In genomic region chr15:57640935-57641682, GRCh38 we compare ENCODE assay signal across 8 cellular contexts. TPM values are rescaled to one million over a fixed set of nuclear protein-coding genes. Genes with fewer than 3 reads are reported as not detected.
DNase-seq lines count a peak whose midpoint lies in the region; ATAC-seq, FAIRE-seq and TF ChIP-seq lines count a peak whose summit lies in the region.

No MANE protein-coding gene starts in this region.

- H4K20me1 ChIP-seq in H1 (replicated peaks in 1 of 2; ENCODE audit: control insufficient read depth in 1 of 2, insufficient read depth in 2 of 2, low read length in 2 of 2), result peaks cover 0 to 2% of the 10 kb centered on the region in 2 experiments
- no peaks in the 10 kb centered on the region for H4K20me1 ChIP-seq in neural cell (ENCODE audit: insufficient read depth)

- H3K27ac ChIP-seq in AG04450 (ENCODE audit: low read depth, low read length) (no peak overlapping the region), H1 (ENCODE audit: low read depth, low read length) (no peak overlapping the region), neural cell (ENCODE audit: low read length) (no peak overlapping the region)

- H3K4me2 ChIP-seq in H1 (ENCODE audit: insufficient read depth in 1 of 2, low read depth in 2 of 2, low read length in 2 of 2) (no peak overlapping the region), neural cell (ENCODE audit: low read length) (no peak overlapping the region)

- H3K36me3 ChIP-seq in H1 (ENCODE audit: control insufficient read depth in 2 of 4, insufficient read depth in 4 of 4, low read length in 3 of 4) (no peaks in the 10 kb centered on the region), neural cell (ENCODE audit: insufficient read depth, low read length) (no peaks in the 10 kb centered on the region)

- H2BK20ac ChIP-seq in H1 (ENCODE audit: low read length), result no peak overlapping the region

- no peak overlapping the region for H3K4ac ChIP-seq in H1 (replicated peaks; ENCODE audit: insufficient read length, low read depth, low read length)

- no peak overlapping the region for H2BK120ac ChIP-seq in H1 (replicated peaks; ENCODE audit: low read depth, low read length)

- no peaks in the 10 kb centered on the region for H3K79me1 ChIP-seq in H1 (ENCODE audit: low read depth, low read length)

- no peak overlapping the region for H4K91ac ChIP-seq in H1 (replicated peaks; ENCODE audit: insufficient read length, low read length)

- H2AFZ ChIP-seq in H1 (ENCODE audit: low read length) (no peak overlapping the region), neural cell (ENCODE audit: low read depth, low read length) (no peak overlapping the region)

- 83% methylated on average over 8 of the region's 8 CpGs; no CpG with 5 or more reads in 1 of the 2 experiments for WGBS in H1 (ENCODE audit: extremely low coverage in 1 of 2, insufficient coverage in 1 of 2, insufficient read length in 1 of 2, insufficient replicate concordance in 2 of 2, low coverage in 1 of 2, low lambda C conversion rate in 2 of 2, missing lambda C conversion rate in 1 of 2), 2 experiments

- no peak for TF ChIP-seq POLR2A in H1 (IDR thresholded peaks at IDR 0.05; ENCODE audit: control extremely low read depth in 1 of 2, low read depth in 2 of 2, low read length in 2 of 2)

- H3F3A ChIP-seq in neural cell (ENCODE audit: insufficient read depth, low read length, poor library complexity, severe bottlenecking), result no peaks in the 10 kb centered on the region

- no peaks in the 10 kb centered on the region for H3K4me1 ChIP-seq in H1 (replicated peaks in 1 of 4; ENCODE audit: control insufficient read depth in 3 of 4, insufficient read depth in 4 of 4, low read length in 3 of 4)

- DNase-seq in AG04450 (ENCODE audit: low read depth, low spot score) (no peak), ELF-1 (ENCODE audit: low read depth, low spot score) (peak; percentile 19), NCI-H69 (lab: John Stamatoyannopoulos, UW) (peak; percentile 35), H1 (ENCODE audit: low read depth in 1 of 2, low spot score in 2 of 2) (no peak)
- no peak for DNase-seq in activated T-cell treated with anti-CD3 and anti-CD28 coated beads, Interleukin-2, amount 50 U/mL, for 1 hour

- no peak overlapping the region for H4K5ac ChIP-seq in H1 (ENCODE audit: insufficient read length, low read depth, low read length)

- FAIRE-seq in H1 (lab: Jason Lieb, UNC), result no peak

- no peak overlapping the region for H3K9ac ChIP-seq in H1 (replicated peaks in 1 of 4; ENCODE audit: extremely low read depth in 1 of 4, low read depth in 3 of 4, low read length in 3 of 4)
- H3K9ac ChIP-seq in neural cell (ENCODE audit: low read length), result no peak overlapping the region

- no peak overlapping the region for H2AK5ac ChIP-seq in H1 (ENCODE audit: low read depth, low read length)

- no peak overlapping the region for H4K8ac ChIP-seq in H1 (ENCODE audit: extremely low read depth, insufficient read depth, low read length)

- POLR2A ChIA-PET in AG04450 (lab: Yijun Ruan, JAX), result no interaction called here
- POLR2A ChIA-PET in H1 (lab: Charles Lee; ENCODE audit: partially characterized antibody), result no interaction called here

- H3K79me2 ChIP-seq in H1 (ENCODE audit: control insufficient read depth in 1 of 2, insufficient read depth in 2 of 2, low read length in 2 of 2) (no peaks in the 10 kb centered on the region), neural cell (replicated peaks; ENCODE audit: insufficient read depth, low read length) (no peaks in the 10 kb centered on the region)

- TF ChIP-seq CTCF in AG04450 (IDR thresholded peaks at IDR 0.05; ENCODE audit: low read depth, low read length) (peak; percentile 56), H1 (IDR thresholded peaks at IDR 0.05; ENCODE audit: control extremely low read depth in 1 of 3, insufficient read depth in 1 of 3, low read depth in 1 of 3, low read length in 3 of 3) (peak; percentile 50 to 61 (median 59)), neural cell (IDR thresholded peaks at IDR 0.05; ENCODE audit: poor library complexity, severe bottlenecking) (no peak)

- H3K23ac ChIP-seq in H1 (ENCODE audit: insufficient read length), result no peak overlapping the region

- TF ChIP-seq EP300 in H1 (IDR thresholded peaks at IDR 0.05; ENCODE audit: borderline replicate concordance in 1 of 2, low read depth in 2 of 2, low read length in 2 of 2) (no peak), neural cell (conservative IDR thresholded peaks at IDR 0.05; ENCODE audit: poor library complexity, severe bottlenecking) (no peak)

- peak; percentile 22 to 45; a peak in 3 of 4 replicates for TF ChIP-seq RAD21 in H1 (IDR thresholded peaks at IDR 0.05 in 1 of 2, conservative IDR thresholded peaks at IDR 0.05 in 1 of 2; ENCODE audit: low read depth in 2 of 2, low read length in 2 of 2)
- peak; percentile 49 for TF ChIP-seq RAD21 in neural cell (conservative IDR thresholded peaks at IDR 0.05)

- no peak overlapping the region for H3K56ac ChIP-seq in H1 (replicated peaks; ENCODE audit: insufficient read length, low read depth, low read length)

- no peaks in the 10 kb centered on the region for H3K23me2 ChIP-seq in H1 (ENCODE audit: low read depth, low read length)

- ATAC-seq in GM18909 (IDR thresholded peaks at IDR 0.05; ENCODE audit: poor library complexity, unreplicated experiment) (no peak), GM19397 (IDR thresholded peaks at IDR 0.05; ENCODE audit: unreplicated experiment) (no peak)

- H3K9me2 ChIP-seq in neural cell (ENCODE audit: insufficient read depth, low read length), result no peaks in the 10 kb centered on the region

- peaks cover 11% of the 10 kb centered on the region for H3K27me3 ChIP-seq in AG04450 (ENCODE audit: control insufficient read depth, insufficient read depth, low read length)
- H3K27me3 ChIP-seq in H1 (replicated peaks in 1 of 4; ENCODE audit: control insufficient read depth in 3 of 4, extremely low read depth in 1 of 4, insufficient read depth in 3 of 4, low read length in 3 of 4), result peaks cover 0 to 3% (median 0%) of the 10 kb centered on the region in 4 experiments; a peak in 2 of 7 replicates
- H3K27me3 ChIP-seq in neural cell (ENCODE audit: insufficient read depth, low read depth, low read length), result no peaks in the 10 kb centered on the region

- H2BK12ac ChIP-seq in H1 (ENCODE audit: low read depth, low read length), result no peak overlapping the region

- H3K9me3 ChIP-seq in AG04450 (ENCODE audit: control insufficient read depth, insufficient read depth, low read length) (no peaks in the 10 kb centered on the region), H1 (ENCODE audit: insufficient read depth in 2 of 2, low read depth in 1 of 2, low read length in 1 of 2) (no peaks in the 10 kb centered on the region), neural cell (ENCODE audit: low read length) (no peaks in the 10 kb centered on the region)

- H3K18ac ChIP-seq in H1 (ENCODE audit: extremely low read depth, low read length), result no peak overlapping the region

- no peak overlapping the region for H2BK5ac ChIP-seq in H1 (ENCODE audit: low read depth, low read length)

- no peak overlapping the region for H3K14ac ChIP-seq in H1 (ENCODE audit: insufficient read length)

- H2BK15ac ChIP-seq in H1 (ENCODE audit: low read length), result no peak overlapping the region

- no peak overlapping the region for H3K4me3 ChIP-seq in AG04450 (ENCODE audit: low read depth, low read length)
- H3K4me3 ChIP-seq in H1 (ENCODE audit: extremely low read depth in 1 of 4, insufficient read depth in 2 of 4, low read depth in 3 of 4, low read length in 4 of 4), result no peak overlapping the region
- H3K4me3 ChIP-seq in neural cell (ENCODE audit: low read length), result no peak overlapping the region

- CTCF ChIA-PET in AG04450 (lab: Charles Lee) (interaction anchor here (0.6 to 2.9 kb wide), 4 partner anchors 48 to 1997 kb away, joined by 3 to 38 read pairs (median 4); no protein-coding TSS in a partner anchor), H1 (lab: Charles Lee; ENCODE audit: partially characterized antibody) (interaction anchor here (0.6 to 3.8 kb wide), 34 partner anchors 9 to 869 kb away, joined by 3 to 32 read pairs (median 4); partner anchors contain the start of gene POLR2M)

TF ChIP-seq in H1, 55 proteins besides CTCF, POLR2A, EP300 and RAD21 (continues in another document):
- TF ChIP-seq CEBPB (IDR thresholded peaks at IDR 0.05; ENCODE audit: low read depth, low read length) (no peak), BCL11A (IDR thresholded peaks at IDR 0.05; ENCODE audit: low read depth in 2 of 2, low read length in 2 of 2) (no peak), SP1 (IDR thresholded peaks at IDR 0.05; ENCODE audit: low read depth, low read length) (no peak), CHD1 (IDR thresholded peaks at IDR 0.05; ENCODE audit: low read depth, low read length) (no peak), GABPA (IDR thresholded peaks at IDR 0.05; ENCODE audit: borderline replicate concordance, insufficient read depth, low read length) (no peak), BACH1 (IDR thresholded peaks at IDR 0.05; ENCODE audit: low read length) (no peak), SUZ12 (IDR thresholded peaks at IDR 0.05; ENCODE audit: low read length) (no peak), KDM4A (IDR thresholded peaks at IDR 0.05; ENCODE audit: low read depth, low read length, severe bottlenecking) (no peak)

TF ChIP-seq in neural cell, 6 proteins besides CTCF, POLR2A, EP300 and RAD21:
- TF ChIP-seq MXI1 (conservative IDR thresholded peaks at IDR 0.05; ENCODE audit: poor library complexity, severe bottlenecking), result no peak
- TF ChIP-seq SMC3 (conservative IDR thresholded peaks at IDR 0.05; ENCODE audit: poor library complexity), result peak; percentile 48

RNA-seq across cellular contexts. Expression of gene MYZAP, which starts 49.4 kb away (rescaled TPM):
- polyA plus RNA-seq in AG04450 (2011; rRNA removed) (not detected in 2 replicates), H1 (2011; rRNA removed) (0.25 and 0.41 TPM in 2 replicates), neural cell (0.16 TPM in 1 of 2 replicates, not detected in the other)
- not detected in 2 replicates for polyA minus RNA-seq in AG04450 (2011; rRNA and poly(A)+ RNA removed)
- 0.65 and 0.94 TPM in 2 replicates for total RNA-seq in H1 (2021; fragmentation: NEBNext Ultra II Directional; extraction: Animal tissue kit (Norgen Biotek cat#: 25700))
- 0.71 TPM for polyA plus RNA-seq in H1 (2011; cell fraction: cytosol; rRNA removed)
- polyA plus RNA-seq in H1 (2011; cell fraction: nucleus; rRNA removed), result 0.29 TPM
- polyA plus RNA-seq in H1 (2012, experiment 1 of 2), result 0.67 to 0.99 TPM (median 0.90 TPM) in 4 replicates
- 0.10 TPM for polyA plus RNA-seq in H1 (2012, experiment 2 of 2)
- polyA plus RNA-seq in H1 (2013, experiment 1 of 2), result 0.47 TPM
- 0.53 TPM for polyA plus RNA-seq in H1 (2013, experiment 2 of 2)
- 0.09 TPM in 1 of 2 replicates, not detected in the other for polyA minus RNA-seq in H1 (2011; rRNA and poly(A)+ RNA removed)
- not detected for polyA minus RNA-seq in H1 (2011; cell fraction: cytosol; rRNA and poly(A)+ RNA removed)
- polyA minus RNA-seq in H1 (2011; cell fraction: nucleus; rRNA and poly(A)+ RNA removed), result not detected
- polyA minus RNA-seq in neural cell, result not detected in 2 replicates

Comparison
In these comparisons a context has a peak if more than half of its experiments do, and no peak if none do; other contexts are left out.
1. DNase-seq: peak in ELF-1 (single experiment) and NCI-H69 (single experiment); none in AG04450 (single experiment), H1 (0 of 2) and activated T-cell treated with anti-CD3 and anti-CD28 coated beads, Interleukin-2, amount 50 U/mL, for 1 hour (single experiment).